Comparison of ENCODE assay signal across 8 cellular contexts in the genomic region with DNA sequence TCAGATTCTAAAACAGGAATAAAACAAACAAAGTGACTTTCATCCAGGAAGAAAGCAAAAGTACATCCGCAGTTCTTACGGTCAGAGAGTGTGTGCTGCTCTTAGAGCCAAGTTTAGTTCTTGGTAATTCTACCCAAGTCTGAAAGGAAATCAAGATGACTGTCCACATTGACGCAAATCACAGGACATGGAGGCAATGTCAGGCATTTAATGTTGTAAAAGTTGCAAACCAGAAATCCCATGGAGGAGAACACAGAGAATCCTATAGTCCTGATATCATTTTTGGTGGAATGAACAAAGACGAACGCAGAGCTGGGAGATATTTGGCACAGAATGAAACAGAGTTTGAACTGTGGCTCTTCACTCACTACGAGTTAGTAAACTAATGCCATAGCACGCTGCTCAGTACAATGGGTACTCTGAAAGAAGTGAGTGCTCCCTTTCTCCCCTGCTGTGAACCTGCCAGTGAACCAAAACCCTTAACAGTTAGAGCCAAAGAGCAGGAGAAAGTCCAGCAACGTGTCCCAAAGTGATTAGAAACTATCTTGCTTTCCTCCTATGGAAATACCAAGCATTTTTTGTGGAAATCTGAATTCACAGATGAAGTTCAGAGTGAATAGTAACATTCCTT.
DNase-seq lines count a peak whose midpoint lies in the region; TF ChIP-seq lines count a peak whose summit lies in the region.

No MANE protein-coding gene starts in this region.

- no peaks in the 10 kb centered on the region for H3K36me3 ChIP-seq in stomach

- TF ChIP-seq POLR2A in stomach (IDR thresholded peaks at IDR 0.05), result no peak

- 37 to 61% (median 47%) methylated on average over 8 of the region's 8 CpGs for WGBS in stomach, 5 donors

- TF ChIP-seq CTCF in astrocyte of the cerebellum (IDR thresholded peaks at IDR 0.05; ENCODE audit: low read depth, low read length, missing control alignments), result no peak
- no peak for TF ChIP-seq CTCF in stomach (IDR thresholded peaks at IDR 0.05)

- H3K4me3 ChIP-seq in astrocyte of the cerebellum (ENCODE audit: low read depth, low read length) (no peak overlapping the region), stomach (no peak overlapping the region)

- peak; percentile 74 for DNase-seq in HCEC 1CT
- DNase-seq in astrocyte of the cerebellum (ENCODE audit: low read depth), result peak; percentile 77
- peak; percentile 52 for DNase-seq in iPS-NIHi11 (ENCODE audit: low spot score)
- no peak for DNase-seq in stomach
- no peak for DNase-seq in activated CD8-positive, alpha-beta memory T cell treated with anti-CD3 and anti-CD28 coated beads, Interleukin-2, amount 50 U/mL, for 48 hours
- DNase-seq in NCI-H82 treated with DMSO at 0.1 percent for 48 hours (lab: John Stamatoyannopoulos, UW; ENCODE audit: unreplicated experiment), result no peak
- DNase-seq in G401 (ENCODE audit: low spot score), result no peak
- DNase-seq in activated CD4-positive, alpha-beta T cell treated with anti-CD3 and anti-CD28 coated beads, Interleukin-2, amount 50 U/mL, for 48 hours, result no peak

- peaks cover 0 to 16% (median 5%) of the 10 kb centered on the region in 4 donors for H3K4me1 ChIP-seq in stomach

- H3K9me3 ChIP-seq in stomach, result no peaks in the 10 kb centered on the region

- no peak for TF ChIP-seq EP300 in stomach (IDR thresholded peaks at IDR 0.05)

- no peaks in the 10 kb centered on the region for H3K27me3 ChIP-seq in stomach

- peak overlapping the region in 4 of 5 donors; percentile 50 to 70 (median 53) for H3K27ac ChIP-seq in stomach

- in situ Hi-C loops in astrocyte of the cerebellum (cut with HindIII; ENCODE audit: low sequenced_read_pairs), result no loop called here
- in situ Hi-C loops in G401 (cut with HindIII; ENCODE audit: low sequenced_read_pairs), result no loop called here

- intact Hi-C loops in stomach (cut with DNase I; ENCODE audit: low total_unique reads), result no loop called here

Comparison
In these comparisons a context has a peak if more than half of its experiments do, and no peak if none do; other contexts are left out.
1. DNase-seq: peak in HCEC 1CT (single experiment), astrocyte of the cerebellum (single experiment) and iPS-NIHi11 (single experiment); none in stomach (single experiment), activated CD8-positive, alpha-beta memory T cell treated with anti-CD3 and anti-CD28 coated beads, Interleukin-2, amount 50 U/mL, for 48 hours (single experiment), NCI-H82 treated with DMSO at 0.1 percent for 48 hours (single experiment), G401 (single experiment) and activated CD4-positive, alpha-beta T cell treated with anti-CD3 and anti-CD28 coated beads, Interleukin-2, amount 50 U/mL, for 48 hours (0 of 2).